Comparison of ENCODE assay signal across 31 cellular contexts in the genomic region with DNA sequence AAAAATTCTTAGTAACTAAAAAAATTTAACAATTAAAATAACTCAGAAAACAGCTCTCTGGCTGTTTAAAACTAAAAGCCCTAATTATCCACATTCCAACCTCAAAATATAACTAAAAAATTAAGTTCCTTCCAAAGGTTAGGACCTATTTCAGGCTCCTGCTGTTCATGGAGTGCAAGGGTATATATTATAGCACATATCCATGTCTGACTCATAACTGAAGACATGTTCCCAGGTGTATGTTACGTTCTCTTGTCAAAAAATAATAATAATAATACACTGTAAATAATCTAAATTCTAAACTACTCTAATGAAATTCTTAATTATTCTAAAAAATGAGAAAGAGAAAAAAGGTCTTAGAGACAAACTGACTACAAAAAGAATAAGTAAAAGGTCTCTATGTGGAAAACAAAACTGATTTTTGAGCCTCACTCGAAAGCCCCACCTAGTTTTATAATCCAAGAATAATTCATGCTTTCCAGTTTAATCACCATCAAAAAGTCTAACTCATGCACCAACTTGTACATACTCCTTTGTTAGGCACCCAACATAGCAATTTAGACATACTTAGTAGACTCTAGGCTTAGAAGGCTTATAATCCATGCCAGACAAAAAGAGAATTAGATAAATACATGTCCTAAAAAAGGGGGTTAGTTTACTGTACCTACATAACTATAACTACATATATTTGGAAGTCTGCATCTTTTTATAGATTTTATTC.
"Had no signal": no experiment of that assay in that cellular context is flagged by ENCODE, and none has a peak within 500 bp of the region (broad histone marks: within the 10 kb centered on the region; RNA-seq: fewer than 3 reads in every experiment).

No MANE protein-coding gene starts in this region.

- H3K27ac ChIP-seq: colonic mucosa, neutrophil, right lobe of liver, tibial nerve, WERI-Rb-1 had no signal

- H3K27me3 Mint-ChIP-seq: activated CD4-positive, alpha-beta memory T cell treated with anti-CD3 and anti-CD28 coated beads for 36 hours; activated naive CD4-positive, alpha-beta T cell treated with anti-CD3 and anti-CD28 coated beads, Interleukin-2, amount 10 ng/mL, durations not matched to agents 7 days and 5 days; activated naive CD8-positive, alpha-beta T cell treated with anti-CD3 and anti-CD28 coated beads, Interleukin-2, amount 10 ng/mL, durations not matched to agents 7 days and 5 days; naive B cell; stimulated activated memory B cell treated with anti-CD40 and anti-IgM and Interleukin-4, amounts not matched to agents 10 μg/mL and 1 μg/mL and 100 μg/mL, for 72 hours; stimulated activated naive CD8-positive, alpha-beta T cell treated with anti-CD3 and anti-CD28 coated beads, Interleukin-15, amount 100 ng/mL, for 72 hours had no signal

- H3K9me3 Mint-ChIP-seq: activated naive CD4-positive, alpha-beta T cell treated with anti-CD3 and anti-CD28 coated beads, Interleukin-2, amount 10 ng/mL, durations not matched to agents 7 days and 5 days; activated T-helper 1 cell treated with anti-CD3 and anti-CD28 coated beads, Interleukin-12 subunit alpha, Interleukin-12 subunit beta, Interleukin-2, Interleukin-4 antibody, amounts not matched to agents 30 ng/mL and 10 ng/mL and 1 ng/mL, durations not matched to agents 14 hours and 24 hours and 36 hours; T-helper 1 cell treated with Interleukin-12 subunit alpha and Interleukin-12 subunit beta and Interleukin-4 antibody, amounts not matched to agents 30 μg/mL and 1 μg/mL, for 36 hours had no signal

- H3K36me3 Mint-ChIP-seq: activated naive CD4-positive, alpha-beta T cell treated with anti-CD3 and anti-CD28 coated beads, Interleukin-2, amount 10 ng/mL, durations not matched to agents 7 days and 5 days had no signal

- DNase-seq: activated CD4-positive, alpha-beta memory T cell treated with anti-CD3 and anti-CD28 coated beads for 36 hours; activated CD4-positive, alpha-beta T cell treated with anti-CD3 and anti-CD28 coated beads for 48 hours; activated CD8-positive, alpha-beta memory T cell treated with anti-CD3 and anti-CD28 coated beads, Interleukin-2, amount 50 U/mL, for 4 hours; activated gamma-delta T cell; activated naive CD4-positive, alpha-beta T cell treated with anti-CD3 and anti-CD28 coated beads, Interleukin-2, amount 10 ng/mL, durations not matched to agents 7 days and 5 days; activated naive CD8-positive, alpha-beta T cell treated with anti-CD3 and anti-CD28 coated beads, Interleukin-2, amount 10 ng/mL, durations not matched to agents 7 days and 5 days; activated T-cell treated with anti-CD3 and anti-CD28 coated beads, Interleukin-2, amount 50 U/mL, for 1 hour; amniotic stem cell; colonic mucosa; effector CD8-positive, alpha-beta T cell; erythroblast; islet precursor cell; left cardiac atrium; left ventricle myocardium superior; naive B cell; nephron progenitor cell; right lobe of liver; stimulated activated CD4-positive, alpha-beta T cell treated with anti-CD3 and anti-CD28 coated beads, Interleukin-4, amount 100 ng/mL, for 4 hours; stimulated activated CD8-positive, alpha-beta memory T cell treated with anti-CD3 and anti-CD28 coated beads, Interleukin-4, amount 100 ng/mL, for 48 hours; stimulated activated naive CD8-positive, alpha-beta T cell treated with anti-CD3 and anti-CD28 coated beads, Interleukin-15, amount 100 ng/mL, for 72 hours; substantia nigra; SW 1271; T-helper 9 cell; WERI-Rb-1 had no signal

- H3K4me1 ChIP-seq: colonic mucosa, right lobe of liver had no signal

- H3K4me1 Mint-ChIP-seq: activated naive CD4-positive, alpha-beta T cell treated with anti-CD3 and anti-CD28 coated beads, Interleukin-2, amount 10 ng/mL, durations not matched to agents 7 days and 5 days; activated naive CD8-positive, alpha-beta T cell treated with anti-CD3 and anti-CD28 coated beads, Interleukin-2, amount 10 ng/mL, durations not matched to agents 7 days and 5 days; nephron progenitor cell had no signal

- H3K27ac Mint-ChIP-seq: activated CD4-positive, alpha-beta memory T cell treated with anti-CD3 and anti-CD28 coated beads for 36 hours; activated naive CD4-positive, alpha-beta T cell treated with anti-CD3 and anti-CD28 coated beads, Interleukin-2, amount 10 ng/mL, durations not matched to agents 7 days and 5 days; activated naive CD8-positive, alpha-beta T cell treated with anti-CD3 and anti-CD28 coated beads, Interleukin-2, amount 10 ng/mL, durations not matched to agents 7 days and 5 days; activated T-helper 1 cell treated with anti-CD3 and anti-CD28 coated beads, Interleukin-12 subunit alpha, Interleukin-12 subunit beta, Interleukin-2, Interleukin-4 antibody, amounts not matched to agents 30 ng/mL and 10 ng/mL and 1 ng/mL, durations not matched to agents 14 hours and 24 hours and 36 hours; nephron progenitor cell; stimulated activated memory B cell treated with anti-CD40 and anti-IgM and Interleukin-4, amounts not matched to agents 10 μg/mL and 1 μg/mL and 100 μg/mL, for 72 hours; stimulated activated naive CD8-positive, alpha-beta T cell treated with anti-CD3 and anti-CD28 coated beads, Interleukin-15, amount 100 ng/mL, for 72 hours; T-helper 1 cell treated with Interleukin-12 subunit alpha and Interleukin-12 subunit beta and Interleukin-4 antibody, amounts not matched to agents 30 μg/mL and 1 μg/mL, for 36 hours had no signal

- H3K27me3 ChIP-seq: colonic mucosa, neutrophil, right lobe of liver, tibial nerve had no signal

- H3K36me3 ChIP-seq: colonic mucosa, neutrophil, right lobe of liver, tibial nerve, WERI-Rb-1 had no signal

- H3K4me3 ChIP-seq: colonic mucosa, right lobe of liver, skin epidermis, tibial nerve had no signal

- H3K9me3 ChIP-seq: colonic mucosa, neutrophil, right lobe of liver had no signal

- H3K4me3 Mint-ChIP-seq: activated CD4-positive, alpha-beta memory T cell treated with anti-CD3 and anti-CD28 coated beads for 36 hours; activated naive CD4-positive, alpha-beta T cell treated with anti-CD3 and anti-CD28 coated beads, Interleukin-2, amount 10 ng/mL, durations not matched to agents 7 days and 5 days; activated naive CD8-positive, alpha-beta T cell treated with anti-CD3 and anti-CD28 coated beads, Interleukin-2, amount 10 ng/mL, durations not matched to agents 7 days and 5 days; activated T-helper 1 cell treated with anti-CD3 and anti-CD28 coated beads, Interleukin-12 subunit alpha, Interleukin-12 subunit beta, Interleukin-2, Interleukin-4 antibody, amounts not matched to agents 30 ng/mL and 10 ng/mL and 1 ng/mL, durations not matched to agents 14 hours and 24 hours and 36 hours; naive B cell; nephron progenitor cell; stimulated activated memory B cell treated with anti-CD40 and anti-IgM and Interleukin-4, amounts not matched to agents 10 μg/mL and 1 μg/mL and 100 μg/mL, for 72 hours; stimulated activated naive CD8-positive, alpha-beta T cell treated with anti-CD3 and anti-CD28 coated beads, Interleukin-15, amount 100 ng/mL, for 72 hours; T-helper 1 cell treated with Interleukin-12 subunit alpha and Interleukin-12 subunit beta and Interleukin-4 antibody, amounts not matched to agents 30 μg/mL and 1 μg/mL, for 36 hours had no signal

- ATAC-seq: activated CD4-positive, CD25-positive, alpha-beta regulatory T cell treated with anti-CD3 and anti-CD28 coated beads, Interleukin-2, amount 50 U/mL, for 24 hours; left cardiac atrium; left ventricle myocardium superior; right lobe of liver; stimulated activated memory B cell treated with anti-CD40 and anti-IgM and Interleukin-4, amounts not matched to agents 10 μg/mL and 1 μg/mL and 100 μg/mL, for 72 hours; stimulated activated naive CD8-positive, alpha-beta T cell treated with anti-CD3 and anti-CD28 coated beads, Interleukin-15, amount 100 ng/mL, for 72 hours had no signal
